ENCODE assay signal across 1 cellular context in the genomic region with DNA sequence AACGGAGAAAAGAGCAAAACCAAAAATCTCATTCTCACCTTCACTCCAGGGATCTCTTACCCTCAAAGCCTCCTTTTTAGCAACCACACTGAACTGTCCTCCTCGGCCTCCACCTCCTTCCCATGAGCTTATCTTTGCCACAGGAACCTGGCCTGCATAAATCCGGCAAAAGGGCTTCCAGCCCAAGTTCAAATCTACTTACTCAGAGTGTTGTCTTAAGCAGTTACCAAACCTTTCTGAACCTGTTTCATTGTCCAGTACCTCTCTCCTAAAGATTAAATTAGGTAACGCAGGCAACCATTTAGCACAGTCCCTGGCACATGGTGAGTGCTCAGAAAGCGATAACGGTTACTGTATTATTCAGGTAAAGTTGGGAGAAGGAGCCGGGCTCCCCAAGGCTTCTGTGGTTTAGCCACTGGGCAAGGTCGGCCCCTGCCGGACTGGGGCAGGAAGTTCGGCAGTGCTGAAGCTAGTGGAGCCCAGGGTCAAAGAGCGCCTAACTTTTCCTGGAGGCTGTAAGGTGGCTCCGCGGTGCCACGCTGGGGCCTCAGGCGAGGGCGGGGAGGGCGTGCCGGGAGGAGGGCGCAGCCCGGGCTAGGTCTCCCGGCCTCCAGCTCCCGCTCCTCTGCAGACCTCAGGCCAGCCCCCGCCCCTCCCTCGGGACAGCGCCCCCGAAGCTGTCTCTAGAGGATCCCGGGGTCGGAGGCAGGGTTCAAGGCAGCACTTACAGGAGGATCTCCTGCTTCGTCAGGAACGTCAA.
TF ChIP-seq lines count a peak whose summit lies in the region.

No MANE protein-coding gene starts in this region.

TF ChIP-seq in HepG2, 621 proteins besides CTCF, POLR2A, EP300 and RAD21 (continued from another document and continues in another):
- TF ChIP-seq, protein P1, sequence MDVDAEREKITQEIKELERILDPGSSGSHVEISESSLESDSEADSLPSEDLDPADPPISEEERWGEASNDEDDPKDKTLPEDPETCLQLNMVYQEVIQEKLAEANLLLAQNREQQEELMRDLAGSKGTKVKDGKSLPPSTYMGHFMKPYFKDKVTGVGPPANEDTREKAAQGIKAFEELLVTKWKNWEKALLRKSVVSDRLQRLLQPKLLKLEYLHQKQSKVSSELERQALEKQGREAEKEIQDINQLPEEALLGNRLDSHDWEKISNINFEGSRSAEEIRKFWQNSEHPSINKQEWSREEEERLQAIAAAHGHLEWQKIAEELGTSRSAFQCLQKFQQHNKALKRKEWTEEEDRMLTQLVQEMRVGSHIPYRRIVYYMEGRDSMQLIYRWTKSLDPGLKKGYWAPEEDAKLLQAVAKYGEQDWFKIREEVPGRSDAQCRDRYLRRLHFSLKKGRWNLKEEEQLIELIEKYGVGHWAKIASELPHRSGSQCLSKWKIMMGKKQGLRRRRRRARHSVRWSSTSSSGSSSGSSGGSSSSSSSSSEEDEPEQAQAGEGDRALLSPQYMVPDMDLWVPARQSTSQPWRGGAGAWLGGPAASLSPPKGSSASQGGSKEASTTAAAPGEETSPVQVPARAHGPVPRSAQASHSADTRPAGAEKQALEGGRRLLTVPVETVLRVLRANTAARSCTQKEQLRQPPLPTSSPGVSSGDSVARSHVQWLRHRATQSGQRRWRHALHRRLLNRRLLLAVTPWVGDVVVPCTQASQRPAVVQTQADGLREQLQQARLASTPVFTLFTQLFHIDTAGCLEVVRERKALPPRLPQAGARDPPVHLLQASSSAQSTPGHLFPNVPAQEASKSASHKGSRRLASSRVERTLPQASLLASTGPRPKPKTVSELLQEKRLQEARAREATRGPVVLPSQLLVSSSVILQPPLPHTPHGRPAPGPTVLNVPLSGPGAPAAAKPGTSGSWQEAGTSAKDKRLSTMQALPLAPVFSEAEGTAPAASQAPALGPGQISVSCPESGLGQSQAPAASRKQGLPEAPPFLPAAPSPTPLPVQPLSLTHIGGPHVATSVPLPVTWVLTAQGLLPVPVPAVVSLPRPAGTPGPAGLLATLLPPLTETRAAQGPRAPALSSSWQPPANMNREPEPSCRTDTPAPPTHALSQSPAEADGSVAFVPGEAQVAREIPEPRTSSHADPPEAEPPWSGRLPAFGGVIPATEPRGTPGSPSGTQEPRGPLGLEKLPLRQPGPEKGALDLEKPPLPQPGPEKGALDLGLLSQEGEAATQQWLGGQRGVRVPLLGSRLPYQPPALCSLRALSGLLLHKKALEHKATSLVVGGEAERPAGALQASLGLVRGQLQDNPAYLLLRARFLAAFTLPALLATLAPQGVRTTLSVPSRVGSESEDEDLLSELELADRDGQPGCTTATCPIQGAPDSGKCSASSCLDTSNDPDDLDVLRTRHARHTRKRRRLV (CRISPR knock-in tag; IDR thresholded peaks at IDR 0.05) = no peak
- TF ChIP-seq RARA (CRISPR knock-in tag; IDR thresholded peaks at IDR 0.05) (no peak; the same call in 1 of the 2 replicates), ZNF781 (CRISPR knock-in tag; IDR thresholded peaks at IDR 0.05; ENCODE audit: borderline replicate concordance, not compliant biosample characterization) (peak; percentile 65), SP1 (IDR thresholded peaks at IDR 0.05) (no peak), SP1 (CRISPR knock-in tag; IDR thresholded peaks at IDR 0.05) (0 out of 2 replicates have a peak, but pooled peaks have one; percentile 12), ZNF468 (CRISPR knock-in tag; IDR thresholded peaks at IDR 0.05) (no peak), MIXL1 (CRISPR knock-in tag; IDR thresholded peaks at IDR 0.05) (no peak), ISL2 (CRISPR knock-in tag; IDR thresholded peaks at IDR 0.05) (no peak), ZNF24 (IDR thresholded peaks at IDR 0.05) (no peak), SKI (IDR thresholded peaks at IDR 0.05; ENCODE audit: partially characterized antibody) (no peak), ZNF780A (CRISPR knock-in tag; IDR thresholded peaks at IDR 0.05) (no peak), MTF1 (CRISPR knock-in tag; IDR thresholded peaks at IDR 0.05) (no peak), PTBP1 (IDR thresholded peaks at IDR 0.05; ENCODE audit: low read depth, low read length, poor library complexity, severe bottlenecking) (no peak), ZNF674 (CRISPR knock-in tag; IDR thresholded peaks at IDR 0.05; ENCODE audit: low read depth) (0 out of 2 replicates have a peak, but pooled peaks have one; percentile 19), STAG1 (CRISPR knock-in tag; IDR thresholded peaks at IDR 0.05) (peak; percentile 78), MED1 (CRISPR knock-in tag; IDR thresholded peaks at IDR 0.05) (no peak), TAF15 (IDR thresholded peaks at IDR 0.05; ENCODE audit: low read depth, low read length, poor library complexity, severe bottlenecking) (no peak), JUND (CRISPR knock-in tag; IDR thresholded peaks at IDR 0.05) (no peak), DNMT1 (CRISPR knock-in tag; IDR thresholded peaks at IDR 0.05) (no peak), TCF7L2 (IDR thresholded peaks at IDR 0.05; ENCODE audit: low read depth, low read length) (no peak), ZNF292 (CRISPR knock-in tag; IDR thresholded peaks at IDR 0.05; ENCODE audit: borderline replicate concordance, low read depth) (no peak), RNF2 (conservative IDR thresholded peaks at IDR 0.05; ENCODE audit: low read depth) (peak; percentile 36; the same call in 1 of the 2 replicates), POGZ (CRISPR knock-in tag; IDR thresholded peaks at IDR 0.05) (no peak), ZNF446 (CRISPR knock-in tag; IDR thresholded peaks at IDR 0.05) (no peak), ZNF441 (CRISPR knock-in tag; IDR thresholded peaks at IDR 0.05; ENCODE audit: borderline replicate concordance) (0 out of 2 replicates have a peak, but pooled peaks have one; percentile 71), RBM22 (optimal IDR thresholded peaks at IDR 0.05; ENCODE audit: low read length) (no peak), ZNF878 (CRISPR knock-in tag; IDR thresholded peaks at IDR 0.05) (0 out of 2 replicates have a peak, but pooled peaks have one; percentile 78), KDM6A (CRISPR knock-in tag; IDR thresholded peaks at IDR 0.05; ENCODE audit: low read depth) (no peak)
- TF ChIP-seq, protein P2, sequence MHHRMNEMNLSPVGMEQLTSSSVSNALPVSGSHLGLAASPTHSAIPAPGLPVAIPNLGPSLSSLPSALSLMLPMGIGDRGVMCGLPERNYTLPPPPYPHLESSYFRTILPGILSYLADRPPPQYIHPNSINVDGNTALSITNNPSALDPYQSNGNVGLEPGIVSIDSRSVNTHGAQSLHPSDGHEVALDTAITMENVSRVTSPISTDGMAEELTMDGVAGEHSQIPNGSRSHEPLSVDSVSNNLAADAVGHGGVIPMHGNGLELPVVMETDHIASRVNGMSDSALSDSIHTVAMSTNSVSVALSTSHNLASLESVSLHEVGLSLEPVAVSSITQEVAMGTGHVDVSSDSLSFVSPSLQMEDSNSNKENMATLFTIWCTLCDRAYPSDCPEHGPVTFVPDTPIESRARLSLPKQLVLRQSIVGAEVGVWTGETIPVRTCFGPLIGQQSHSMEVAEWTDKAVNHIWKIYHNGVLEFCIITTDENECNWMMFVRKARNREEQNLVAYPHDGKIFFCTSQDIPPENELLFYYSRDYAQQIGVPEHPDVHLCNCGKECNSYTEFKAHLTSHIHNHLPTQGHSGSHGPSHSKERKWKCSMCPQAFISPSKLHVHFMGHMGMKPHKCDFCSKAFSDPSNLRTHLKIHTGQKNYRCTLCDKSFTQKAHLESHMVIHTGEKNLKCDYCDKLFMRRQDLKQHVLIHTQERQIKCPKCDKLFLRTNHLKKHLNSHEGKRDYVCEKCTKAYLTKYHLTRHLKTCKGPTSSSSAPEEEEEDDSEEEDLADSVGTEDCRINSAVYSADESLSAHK (CRISPR knock-in tag; IDR thresholded peaks at IDR 0.05; ENCODE audit: borderline replicate concordance) = no peak
- TF ChIP-seq, protein P3, sequence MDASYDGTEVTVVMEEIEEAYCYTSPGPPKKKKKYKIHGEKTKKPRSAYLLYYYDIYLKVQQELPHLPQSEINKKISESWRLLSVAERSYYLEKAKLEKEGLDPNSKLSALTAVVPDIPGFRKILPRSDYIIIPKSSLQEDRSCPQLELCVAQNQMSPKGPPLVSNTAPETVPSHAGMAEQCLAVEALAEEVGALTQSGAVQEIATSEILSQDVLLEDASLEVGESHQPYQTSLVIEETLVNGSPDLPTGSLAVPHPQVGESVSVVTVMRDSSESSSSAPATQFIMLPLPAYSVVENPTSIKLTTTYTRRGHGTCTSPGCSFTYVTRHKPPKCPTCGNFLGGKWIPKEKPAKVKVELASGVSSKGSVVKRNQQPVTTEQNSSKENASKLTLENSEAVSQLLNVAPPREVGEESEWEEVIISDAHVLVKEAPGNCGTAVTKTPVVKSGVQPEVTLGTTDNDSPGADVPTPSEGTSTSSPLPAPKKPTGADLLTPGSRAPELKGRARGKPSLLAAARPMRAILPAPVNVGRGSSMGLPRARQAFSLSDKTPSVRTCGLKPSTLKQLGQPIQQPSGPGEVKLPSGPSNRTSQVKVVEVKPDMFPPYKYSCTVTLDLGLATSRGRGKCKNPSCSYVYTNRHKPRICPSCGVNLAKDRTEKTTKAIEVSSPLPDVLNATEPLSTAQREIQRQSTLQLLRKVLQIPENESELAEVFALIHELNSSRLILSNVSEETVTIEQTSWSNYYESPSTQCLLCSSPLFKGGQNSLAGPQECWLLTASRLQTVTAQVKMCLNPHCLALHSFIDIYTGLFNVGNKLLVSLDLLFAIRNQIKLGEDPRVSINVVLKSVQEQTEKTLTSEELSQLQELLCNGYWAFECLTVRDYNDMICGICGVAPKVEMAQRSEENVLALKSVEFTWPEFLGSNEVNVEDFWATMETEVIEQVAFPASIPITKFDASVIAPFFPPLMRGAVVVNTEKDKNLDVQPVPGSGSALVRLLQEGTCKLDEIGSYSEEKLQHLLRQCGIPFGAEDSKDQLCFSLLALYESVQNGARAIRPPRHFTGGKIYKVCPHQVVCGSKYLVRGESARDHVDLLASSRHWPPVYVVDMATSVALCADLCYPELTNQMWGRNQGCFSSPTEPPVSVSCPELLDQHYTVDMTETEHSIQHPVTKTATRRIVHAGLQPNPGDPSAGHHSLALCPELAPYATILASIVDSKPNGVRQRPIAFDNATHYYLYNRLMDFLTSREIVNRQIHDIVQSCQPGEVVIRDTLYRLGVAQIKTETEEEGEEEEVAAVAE (CRISPR knock-in tag; IDR thresholded peaks at IDR 0.05; ENCODE audit: borderline replicate concordance) = no peak
- TF ChIP-seq, protein P4, sequence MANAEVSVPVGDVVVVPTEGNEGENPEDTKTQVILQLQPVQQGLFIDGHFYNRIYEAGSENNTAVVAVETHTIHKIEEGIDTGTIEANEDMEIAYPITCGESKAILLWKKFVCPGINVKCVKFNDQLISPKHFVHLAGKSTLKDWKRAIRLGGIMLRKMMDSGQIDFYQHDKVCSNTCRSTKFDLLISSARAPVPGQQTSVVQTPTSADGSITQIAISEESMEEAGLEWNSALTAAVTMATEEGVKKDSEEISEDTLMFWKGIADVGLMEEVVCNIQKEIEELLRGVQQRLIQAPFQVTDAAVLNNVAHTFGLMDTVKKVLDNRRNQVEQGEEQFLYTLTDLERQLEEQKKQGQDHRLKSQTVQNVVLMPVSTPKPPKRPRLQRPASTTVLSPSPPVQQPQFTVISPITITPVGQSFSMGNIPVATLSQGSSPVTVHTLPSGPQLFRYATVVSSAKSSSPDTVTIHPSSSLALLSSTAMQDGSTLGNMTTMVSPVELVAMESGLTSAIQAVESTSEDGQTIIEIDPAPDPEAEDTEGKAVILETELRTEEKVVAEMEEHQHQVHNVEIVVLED (CRISPR knock-in tag; IDR thresholded peaks at IDR 0.05; ENCODE audit: borderline replicate concordance) = peak; percentile 33; the same call in 1 of the 2 replicates
- TF ChIP-seq, protein P5, sequence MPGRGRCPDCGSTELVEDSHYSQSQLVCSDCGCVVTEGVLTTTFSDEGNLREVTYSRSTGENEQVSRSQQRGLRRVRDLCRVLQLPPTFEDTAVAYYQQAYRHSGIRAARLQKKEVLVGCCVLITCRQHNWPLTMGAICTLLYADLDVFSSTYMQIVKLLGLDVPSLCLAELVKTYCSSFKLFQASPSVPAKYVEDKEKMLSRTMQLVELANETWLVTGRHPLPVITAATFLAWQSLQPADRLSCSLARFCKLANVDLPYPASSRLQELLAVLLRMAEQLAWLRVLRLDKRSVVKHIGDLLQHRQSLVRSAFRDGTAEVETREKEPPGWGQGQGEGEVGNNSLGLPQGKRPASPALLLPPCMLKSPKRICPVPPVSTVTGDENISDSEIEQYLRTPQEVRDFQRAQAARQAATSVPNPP (CRISPR knock-in tag; IDR thresholded peaks at IDR 0.05) = no peak
- TF ChIP-seq, protein P6, sequence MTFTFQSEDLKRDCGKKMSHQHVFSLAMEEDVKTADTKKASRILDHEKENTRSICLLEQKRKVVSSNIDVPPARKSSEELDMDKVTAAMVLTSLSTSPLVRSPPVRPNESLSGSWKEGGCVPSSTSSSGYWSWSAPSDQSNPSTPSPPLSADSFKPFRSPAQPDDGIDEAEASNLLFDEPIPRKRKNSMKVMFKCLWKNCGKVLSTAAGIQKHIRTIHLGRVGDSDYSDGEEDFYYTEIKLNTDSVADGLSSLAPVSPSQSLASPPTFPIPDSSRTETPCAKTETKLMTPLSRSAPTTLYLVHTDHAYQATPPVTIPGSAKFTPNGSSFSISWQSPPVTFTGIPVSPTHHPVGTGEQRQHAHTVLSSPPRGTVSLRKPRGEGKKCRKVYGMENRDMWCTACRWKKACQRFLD (CRISPR knock-in tag; IDR thresholded peaks at IDR 0.05; ENCODE audit: borderline replicate concordance) = no peak
- TF ChIP-seq, protein P7, sequence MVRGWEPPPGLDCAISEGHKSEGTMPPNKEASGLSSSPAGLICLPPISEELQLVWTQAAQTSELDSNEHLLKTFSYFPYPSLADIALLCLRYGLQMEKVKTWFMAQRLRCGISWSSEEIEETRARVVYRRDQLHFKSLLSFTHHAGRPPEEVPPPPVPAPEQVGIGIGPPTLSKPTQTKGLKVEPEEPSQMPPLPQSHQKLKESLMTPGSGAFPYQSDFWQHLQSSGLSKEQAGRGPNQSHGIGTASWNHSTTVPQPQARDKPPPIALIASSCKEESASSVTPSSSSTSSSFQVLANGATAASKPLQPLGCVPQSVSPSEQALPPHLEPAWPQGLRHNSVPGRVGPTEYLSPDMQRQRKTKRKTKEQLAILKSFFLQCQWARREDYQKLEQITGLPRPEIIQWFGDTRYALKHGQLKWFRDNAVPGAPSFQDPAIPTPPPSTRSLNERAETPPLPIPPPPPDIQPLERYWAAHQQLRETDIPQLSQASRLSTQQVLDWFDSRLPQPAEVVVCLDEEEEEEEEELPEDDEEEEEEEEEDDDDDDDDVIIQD (CRISPR knock-in tag; IDR thresholded peaks at IDR 0.05; ENCODE audit: low read depth) = no peak
- TF ChIP-seq, protein P8, sequence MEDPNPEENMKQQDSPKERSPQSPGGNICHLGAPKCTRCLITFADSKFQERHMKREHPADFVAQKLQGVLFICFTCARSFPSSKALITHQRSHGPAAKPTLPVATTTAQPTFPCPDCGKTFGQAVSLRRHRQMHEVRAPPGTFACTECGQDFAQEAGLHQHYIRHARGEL (CRISPR knock-in tag; IDR thresholded peaks at IDR 0.05) = 0 out of 2 replicates have a peak, but pooled peaks have one; percentile 60
- TF ChIP-seq, protein P9, sequence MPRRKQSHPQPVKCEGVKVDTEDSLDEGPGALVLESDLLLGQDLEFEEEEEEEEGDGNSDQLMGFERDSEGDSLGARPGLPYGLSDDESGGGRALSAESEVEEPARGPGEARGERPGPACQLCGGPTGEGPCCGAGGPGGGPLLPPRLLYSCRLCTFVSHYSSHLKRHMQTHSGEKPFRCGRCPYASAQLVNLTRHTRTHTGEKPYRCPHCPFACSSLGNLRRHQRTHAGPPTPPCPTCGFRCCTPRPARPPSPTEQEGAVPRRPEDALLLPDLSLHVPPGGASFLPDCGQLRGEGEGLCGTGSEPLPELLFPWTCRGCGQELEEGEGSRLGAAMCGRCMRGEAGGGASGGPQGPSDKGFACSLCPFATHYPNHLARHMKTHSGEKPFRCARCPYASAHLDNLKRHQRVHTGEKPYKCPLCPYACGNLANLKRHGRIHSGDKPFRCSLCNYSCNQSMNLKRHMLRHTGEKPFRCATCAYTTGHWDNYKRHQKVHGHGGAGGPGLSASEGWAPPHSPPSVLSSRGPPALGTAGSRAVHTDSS (CRISPR knock-in tag; conservative IDR thresholded peaks at IDR 0.05) = no peak
- TF ChIP-seq, protein P10, sequence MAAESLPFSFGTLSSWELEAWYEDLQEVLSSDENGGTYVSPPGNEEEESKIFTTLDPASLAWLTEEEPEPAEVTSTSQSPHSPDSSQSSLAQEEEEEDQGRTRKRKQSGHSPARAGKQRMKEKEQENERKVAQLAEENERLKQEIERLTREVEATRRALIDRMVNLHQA (CRISPR knock-in tag; IDR thresholded peaks at IDR 0.05) = no peak
